Comparison of ENCODE assay signal across 2 cellular contexts in genomic region chr1:12572506-12572905, GRCh38.
TF ChIP-seq lines count a peak whose summit lies in the region.

No MANE protein-coding gene starts in this region.

TF ChIP-seq in A549, 52 proteins besides CTCF, POLR2A, EP300 and RAD21 (continued from another document):
- TF ChIP-seq HMGXB4 (CRISPR knock-in tag; IDR thresholded peaks at IDR 0.05; ENCODE audit: borderline replicate concordance) = no peak
- no peak for TF ChIP-seq PHF8 (IDR thresholded peaks at IDR 0.05; ENCODE audit: borderline replicate concordance, low read depth)
- TF ChIP-seq MAX (IDR thresholded peaks at IDR 0.05) = 0 out of 2 replicates have a peak, but pooled peaks have one; percentile 28
- peak; percentile 26; the same call in 1 of the 2 replicates for TF ChIP-seq E2F6 (IDR thresholded peaks at IDR 0.05; ENCODE audit: borderline replicate concordance, low read depth)
- TF ChIP-seq MAZ (IDR thresholded peaks at IDR 0.05; ENCODE audit: borderline replicate concordance, low read depth, low read length) = no peak
- TF ChIP-seq, protein P1, sequence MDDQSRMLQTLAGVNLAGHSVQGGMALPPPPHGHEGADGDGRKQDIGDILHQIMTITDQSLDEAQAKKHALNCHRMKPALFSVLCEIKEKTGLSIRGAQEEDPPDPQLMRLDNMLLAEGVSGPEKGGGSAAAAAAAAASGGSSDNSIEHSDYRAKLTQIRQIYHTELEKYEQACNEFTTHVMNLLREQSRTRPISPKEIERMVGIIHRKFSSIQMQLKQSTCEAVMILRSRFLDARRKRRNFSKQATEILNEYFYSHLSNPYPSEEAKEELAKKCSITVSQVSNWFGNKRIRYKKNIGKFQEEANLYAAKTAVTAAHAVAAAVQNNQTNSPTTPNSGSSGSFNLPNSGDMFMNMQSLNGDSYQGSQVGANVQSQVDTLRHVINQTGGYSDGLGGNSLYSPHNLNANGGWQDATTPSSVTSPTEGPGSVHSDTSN (IDR thresholded peaks at IDR 0.05) = no peak
- TF ChIP-seq RCOR1 (IDR thresholded peaks at IDR 0.05; ENCODE audit: low read depth, low read length) = no peak
- no peak for TF ChIP-seq KDM5A (IDR thresholded peaks at IDR 0.05)

TF ChIP-seq in H1, 55 proteins besides CTCF, POLR2A, EP300 and RAD21 (continued from another document):
- TF ChIP-seq E2F6 (IDR thresholded peaks at IDR 0.05) = no peak
- no peak for TF ChIP-seq SIX5 (IDR thresholded peaks at IDR 0.05; ENCODE audit: low read depth, low read length)
- no peak for TF ChIP-seq SRF (IDR thresholded peaks at IDR 0.05; ENCODE audit: low read depth, low read length)
